In genomic region chr12:47797432-47797831, GRCh38 we compare ENCODE assay signal across 8 cellular contexts. TPM values are rescaled to one million over a fixed set of nuclear protein-coding genes. Genes with fewer than 3 reads are reported as not detected.
DNase-seq lines count a peak whose midpoint lies in the region; ATAC-seq lines count a peak whose summit lies in the region.

No MANE protein-coding gene starts in this region.

- peaks cover 23% of the 10 kb centered on the region for H3K36me3 Mint-ChIP-seq in activated CD8-positive, alpha-beta memory T cell treated with anti-CD3 and anti-CD28 coated beads, Interleukin-2, amount 10 ng/mL, durations not matched to agents 7 days and 5 days
- H3K36me3 Mint-ChIP-seq in activated naive CD8-positive, alpha-beta T cell treated with anti-CD3 and anti-CD28 coated beads, Interleukin-2, amount 50 U/mL, for 24 hours (ENCODE audit: low read depth), result peaks cover 29% of the 10 kb centered on the region
- peaks cover 0 to 48% (median 1%) of the 10 kb centered on the region in 3 donors for H3K36me3 Mint-ChIP-seq in naive thymus-derived CD8-positive, alpha-beta T cell

- no peaks in the 10 kb centered on the region for H3K27me3 Mint-ChIP-seq in activated CD8-positive, alpha-beta memory T cell treated with anti-CD3 and anti-CD28 coated beads, Interleukin-2, amount 10 ng/mL, durations not matched to agents 7 days and 5 days
- no peaks in the 10 kb centered on the region for H3K27me3 Mint-ChIP-seq in activated naive CD8-positive, alpha-beta T cell treated with anti-CD3 and anti-CD28 coated beads, Interleukin-2, amount 50 U/mL, for 24 hours
- no peaks in the 10 kb centered on the region for H3K27me3 Mint-ChIP-seq in naive thymus-derived CD8-positive, alpha-beta T cell

- peaks cover 29% of the 10 kb centered on the region for H3K4me1 Mint-ChIP-seq in activated CD8-positive, alpha-beta memory T cell treated with anti-CD3 and anti-CD28 coated beads, Interleukin-2, amount 10 ng/mL, durations not matched to agents 7 days and 5 days
- peaks cover 32% of the 10 kb centered on the region for H3K4me1 Mint-ChIP-seq in activated naive CD8-positive, alpha-beta T cell treated with anti-CD3 and anti-CD28 coated beads, Interleukin-2, amount 50 U/mL, for 24 hours
- H3K4me1 Mint-ChIP-seq in naive thymus-derived CD8-positive, alpha-beta T cell, result peaks cover 26 to 51% (median 42%) of the 10 kb centered on the region in 4 donors

- no peaks in the 10 kb centered on the region for H3K9me3 Mint-ChIP-seq in activated CD8-positive, alpha-beta memory T cell treated with anti-CD3 and anti-CD28 coated beads, Interleukin-2, amount 10 ng/mL, durations not matched to agents 7 days and 5 days (ENCODE audit: low read depth)
- no peaks in the 10 kb centered on the region for H3K9me3 Mint-ChIP-seq in activated naive CD8-positive, alpha-beta T cell treated with anti-CD3 and anti-CD28 coated beads, Interleukin-2, amount 50 U/mL, for 24 hours
- H3K9me3 Mint-ChIP-seq in naive thymus-derived CD8-positive, alpha-beta T cell, result no peaks in the 10 kb centered on the region

- no peak overlapping the region for H3K4me3 Mint-ChIP-seq in activated CD8-positive, alpha-beta memory T cell treated with anti-CD3 and anti-CD28 coated beads, Interleukin-2, amount 10 ng/mL, durations not matched to agents 7 days and 5 days
- no peak overlapping the region for H3K4me3 Mint-ChIP-seq in activated naive CD8-positive, alpha-beta T cell treated with anti-CD3 and anti-CD28 coated beads, Interleukin-2, amount 50 U/mL, for 24 hours
- peak overlapping the region in 7 of 10 donors; percentile 44 to 81 (median 68) for H3K4me3 Mint-ChIP-seq in naive thymus-derived CD8-positive, alpha-beta T cell

- in situ Hi-C loops in KBM-7 (cut with MboI; ENCODE audit: low pct_unique_long_range_greater_than_20kb, low sequenced_read_pairs), result no loop called here

- DNase-seq in activated CD8-positive, alpha-beta memory T cell treated with anti-CD3 and anti-CD28 coated beads, Interleukin-2, amount 10 ng/mL, durations not matched to agents 7 days and 5 days, result peak; percentile 61
- DNase-seq in activated CD8-positive, alpha-beta memory T cell treated with anti-CD3 and anti-CD28 coated beads for 24 hours, result no peak
- DNase-seq in KBM-7 (peak; percentile 57), DMS79 treated with DMSO at 0.1 percent for 48 hours (lab: John Stamatoyannopoulos, UW) (no peak), middle frontal gyrus (ENCODE audit: extremely low spot score, low spot score) (no peak)
- no peak for DNase-seq in activated naive CD8-positive, alpha-beta T cell treated with anti-CD3 and anti-CD28 coated beads, Interleukin-2, amount 50 U/mL, for 24 hours
- peak in 8 of 10 donors; percentile 41 to 76 (median 58) for DNase-seq in naive thymus-derived CD8-positive, alpha-beta T cell
- no peak for DNase-seq in stimulated activated CD8-positive, alpha-beta memory T cell treated with anti-CD3 and anti-CD28 coated beads, Interleukin-4, amount 100 ng/mL, for 48 hours

- CTCF ChIA-PET in activated CD8-positive, alpha-beta memory T cell treated with anti-CD3 and anti-CD28 coated beads, Interleukin-2, amount 10 ng/mL, durations not matched to agents 7 days and 5 days (lab: Charles Lee), result interaction anchor here (1.0 to 27.3 kb wide), 10 partner anchors 9 to 166 kb away, joined by 3 to 775 read pairs (median 8); partner anchors contain the start of gene TMEM106C

- peak; percentile 72 for ATAC-seq in activated CD8-positive, alpha-beta memory T cell treated with anti-CD3 and anti-CD28 coated beads, Interleukin-2, amount 10 ng/mL, durations not matched to agents 7 days and 5 days
- peak; percentile 29 for ATAC-seq in activated naive CD8-positive, alpha-beta T cell treated with anti-CD3 and anti-CD28 coated beads, Interleukin-2, amount 50 U/mL, for 24 hours
- ATAC-seq in naive thymus-derived CD8-positive, alpha-beta T cell, result peak; percentile 88 to 90

- H3K27ac Mint-ChIP-seq in activated CD8-positive, alpha-beta memory T cell treated with anti-CD3 and anti-CD28 coated beads, Interleukin-2, amount 10 ng/mL, durations not matched to agents 7 days and 5 days, result peak overlapping the region; percentile 66
- no peak overlapping the region for H3K27ac Mint-ChIP-seq in activated naive CD8-positive, alpha-beta T cell treated with anti-CD3 and anti-CD28 coated beads, Interleukin-2, amount 50 U/mL, for 24 hours
- peak overlapping the region; percentile 51 to 95 (median 87) for H3K27ac Mint-ChIP-seq in naive thymus-derived CD8-positive, alpha-beta T cell

- POLR2A ChIA-PET in naive thymus-derived CD8-positive, alpha-beta T cell (lab: Charles Lee), result interaction anchor here (0.9 to 4.1 kb wide), 6 partner anchors 12 to 41 kb away, joined by 3 to 31 read pairs (median 7); partner anchors contain the start of gene HDAC7

RNA-seq across cellular contexts. Expression of gene HDAC7, which starts 22.3 kb away (rescaled TPM):
- total RNA-seq in activated CD8-positive, alpha-beta memory T cell treated with anti-CD3 and anti-CD28 coated beads, Interleukin-2, amount 10 ng/mL, durations not matched to agents 7 days and 5 days, result 100 to 1,000 TPM; 226 to 284 TPM
- total RNA-seq in naive thymus-derived CD8-positive, alpha-beta T cell, result 100 to 1,000 TPM; 160 to 165 TPM
- polyA plus RNA-seq in naive thymus-derived CD8-positive, alpha-beta T cell, result 10 to 100 TPM; 10.2 to 30.5 (median 14.3) TPM

RNA-seq across cellular contexts. Expression of gene SLC48A1, which starts 24.4 kb away (rescaled TPM):
- total RNA-seq in activated CD8-positive, alpha-beta memory T cell treated with anti-CD3 and anti-CD28 coated beads, Interleukin-2, amount 10 ng/mL, durations not matched to agents 7 days and 5 days, result 10 to 100 TPM; 13.9 to 18.5 TPM
- total RNA-seq in naive thymus-derived CD8-positive, alpha-beta T cell, result 10 to 100 TPM; 11.5 to 12.8 TPM
- polyA plus RNA-seq in naive thymus-derived CD8-positive, alpha-beta T cell, result 10 to 100 TPM in 1 of 3 donors, 1 to 10 TPM in 2; 9.4 to 11.6 (median 9.7) TPM

RNA-seq across cellular contexts. Expression of gene RAPGEF3, which starts 38.8 kb away (rescaled TPM):
- total RNA-seq in activated CD8-positive, alpha-beta memory T cell treated with anti-CD3 and anti-CD28 coated beads, Interleukin-2, amount 10 ng/mL, durations not matched to agents 7 days and 5 days, result 1 to 10 TPM; 1.5 to 1.9 TPM
- total RNA-seq in naive thymus-derived CD8-positive, alpha-beta T cell, result under 1 TPM; 0.63 to 0.65 TPM
- polyA plus RNA-seq in naive thymus-derived CD8-positive, alpha-beta T cell, result under 1 TPM; 0.08 to 0.27 (median 0.12) TPM

Comparison
In these comparisons a context has a peak if more than half of its experiments do, and no peak if none do; other contexts are left out.
1. DNase-seq: peak in activated CD8-positive, alpha-beta memory T cell treated with anti-CD3 and anti-CD28 coated beads, Interleukin-2, amount 10 ng/mL, durations not matched to agents 7 days and 5 days (single experiment), KBM-7 (single experiment) and naive thymus-derived CD8-positive, alpha-beta T cell (8 of 10); none in activated CD8-positive, alpha-beta memory T cell treated with anti-CD3 and anti-CD28 coated beads for 24 hours (single experiment), activated naive CD8-positive, alpha-beta T cell treated with anti-CD3 and anti-CD28 coated beads, Interleukin-2, amount 50 U/mL, for 24 hours (single experiment), stimulated activated CD8-positive, alpha-beta memory T cell treated with anti-CD3 and anti-CD28 coated beads, Interleukin-4, amount 100 ng/mL, for 48 hours (single experiment), DMS79 treated with DMSO at 0.1 percent for 48 hours (single experiment) and middle frontal gyrus (single experiment).
2. ATAC-seq: peak in every context shown above with its lines; median percentile 89 in naive thymus-derived CD8-positive, alpha-beta T cell; 72 in activated CD8-positive, alpha-beta memory T cell treated with anti-CD3 and anti-CD28 coated beads, Interleukin-2, amount 10 ng/mL, durations not matched to agents 7 days and 5 days; 29 in activated naive CD8-positive, alpha-beta T cell treated with anti-CD3 and anti-CD28 coated beads, Interleukin-2, amount 50 U/mL, for 24 hours.
3. H3K4me3 Mint-ChIP-seq: peak in naive thymus-derived CD8-positive, alpha-beta T cell (7 of 10); none in activated CD8-positive, alpha-beta memory T cell treated with anti-CD3 and anti-CD28 coated beads, Interleukin-2, amount 10 ng/mL, durations not matched to agents 7 days and 5 days (single experiment) and activated naive CD8-positive, alpha-beta T cell treated with anti-CD3 and anti-CD28 coated beads, Interleukin-2, amount 50 U/mL, for 24 hours (single experiment).